ENCODE assay signal across 1 cellular context in the genomic region with DNA sequence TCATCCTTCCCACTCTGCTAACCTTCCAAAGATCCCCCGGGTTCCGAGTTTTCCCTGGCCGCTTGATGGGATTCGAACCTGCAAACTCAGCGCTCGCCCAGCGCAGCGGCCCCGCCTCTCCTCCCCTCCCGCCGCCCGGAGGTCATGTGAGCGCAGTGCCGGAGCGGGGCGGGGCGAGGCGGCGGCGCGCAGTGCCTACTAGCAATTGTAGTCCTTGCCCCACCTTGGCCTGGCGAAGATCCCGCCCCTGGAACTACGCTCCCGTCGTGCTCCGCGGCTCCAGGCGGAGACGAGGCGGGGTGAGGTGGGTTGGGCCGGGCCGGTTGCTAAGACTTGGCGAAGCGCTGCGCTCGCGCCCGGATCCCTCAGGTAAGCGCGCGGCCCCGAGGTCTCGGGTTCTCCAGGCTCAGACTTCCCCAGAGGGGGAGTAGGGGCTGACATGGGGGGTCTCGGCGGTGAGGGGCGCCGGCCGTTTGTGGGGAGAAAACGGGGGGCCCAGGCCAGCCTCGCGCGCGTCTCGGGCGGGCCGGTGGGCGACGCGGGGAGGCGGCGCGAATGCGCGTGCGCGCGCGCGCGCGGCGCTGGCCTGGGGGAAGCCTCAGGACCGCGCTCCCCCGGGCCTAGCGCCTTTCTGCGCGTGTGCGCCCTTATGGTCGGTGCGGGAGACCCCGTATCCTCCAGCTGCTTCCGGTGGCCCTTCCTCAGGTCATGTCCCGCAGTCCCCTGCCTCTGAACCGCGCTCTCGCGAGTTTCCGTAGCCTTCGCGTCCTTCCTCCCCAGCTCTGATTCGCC.
A peak's percentile ranks its signal among the peaks of the same experiment; 100 is the strongest.
TF ChIP-seq lines count a peak whose summit lies in the region.

A gene (plus strand): TSS at position 329 of the 792 bp plus-strand sequence. CDS start 6,649 bp downstream, outside the sequence.
A gene with protein sequence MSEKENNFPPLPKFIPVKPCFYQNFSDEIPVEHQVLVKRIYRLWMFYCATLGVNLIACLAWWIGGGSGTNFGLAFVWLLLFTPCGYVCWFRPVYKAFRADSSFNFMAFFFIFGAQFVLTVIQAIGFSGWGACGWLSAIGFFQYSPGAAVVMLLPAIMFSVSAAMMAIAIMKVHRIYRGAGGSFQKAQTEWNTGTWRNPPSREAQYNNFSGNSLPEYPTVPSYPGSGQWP (plus strand): TSS at position 329 of the 792 bp plus-strand sequence. CDS start 9,621 bp downstream, outside the sequence.

TF ChIP-seq in K562, 482 proteins besides CTCF, POLR2A, EP300 and RAD21 (continued from another document and continues in another):
- TF ChIP-seq, protein P1, sequence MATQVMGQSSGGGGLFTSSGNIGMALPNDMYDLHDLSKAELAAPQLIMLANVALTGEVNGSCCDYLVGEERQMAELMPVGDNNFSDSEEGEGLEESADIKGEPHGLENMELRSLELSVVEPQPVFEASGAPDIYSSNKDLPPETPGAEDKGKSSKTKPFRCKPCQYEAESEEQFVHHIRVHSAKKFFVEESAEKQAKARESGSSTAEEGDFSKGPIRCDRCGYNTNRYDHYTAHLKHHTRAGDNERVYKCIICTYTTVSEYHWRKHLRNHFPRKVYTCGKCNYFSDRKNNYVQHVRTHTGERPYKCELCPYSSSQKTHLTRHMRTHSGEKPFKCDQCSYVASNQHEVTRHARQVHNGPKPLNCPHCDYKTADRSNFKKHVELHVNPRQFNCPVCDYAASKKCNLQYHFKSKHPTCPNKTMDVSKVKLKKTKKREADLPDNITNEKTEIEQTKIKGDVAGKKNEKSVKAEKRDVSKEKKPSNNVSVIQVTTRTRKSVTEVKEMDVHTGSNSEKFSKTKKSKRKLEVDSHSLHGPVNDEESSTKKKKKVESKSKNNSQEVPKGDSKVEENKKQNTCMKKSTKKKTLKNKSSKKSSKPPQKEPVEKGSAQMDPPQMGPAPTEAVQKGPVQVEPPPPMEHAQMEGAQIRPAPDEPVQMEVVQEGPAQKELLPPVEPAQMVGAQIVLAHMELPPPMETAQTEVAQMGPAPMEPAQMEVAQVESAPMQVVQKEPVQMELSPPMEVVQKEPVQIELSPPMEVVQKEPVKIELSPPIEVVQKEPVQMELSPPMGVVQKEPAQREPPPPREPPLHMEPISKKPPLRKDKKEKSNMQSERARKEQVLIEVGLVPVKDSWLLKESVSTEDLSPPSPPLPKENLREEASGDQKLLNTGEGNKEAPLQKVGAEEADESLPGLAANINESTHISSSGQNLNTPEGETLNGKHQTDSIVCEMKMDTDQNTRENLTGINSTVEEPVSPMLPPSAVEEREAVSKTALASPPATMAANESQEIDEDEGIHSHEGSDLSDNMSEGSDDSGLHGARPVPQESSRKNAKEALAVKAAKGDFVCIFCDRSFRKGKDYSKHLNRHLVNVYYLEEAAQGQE (CRISPR knock-in tag; IDR thresholded peaks at IDR 0.05; ENCODE audit: low read depth), result no peak
- no peak for TF ChIP-seq GABPB2 (CRISPR knock-in tag; conservative IDR thresholded peaks at IDR 0.05)
- no peak for TF ChIP-seq ARID2 (IDR thresholded peaks at IDR 0.05)
- TF ChIP-seq NFRKB (IDR thresholded peaks at IDR 0.05; ENCODE audit: low read depth), result no peak
- TF ChIP-seq POLR3G (IDR thresholded peaks at IDR 0.05; ENCODE audit: extremely low read depth, insufficient read length, insufficient replicate concordance), result no peak
- TF ChIP-seq NR4A1 (CRISPR knock-in tag; IDR thresholded peaks at IDR 0.05), result no peak
- peak; percentile 75; the same call in 1 of the 2 replicates for TF ChIP-seq NR4A1 (tag; IDR thresholded peaks at IDR 0.05)
- TF ChIP-seq FOXJ2 (tag; IDR thresholded peaks at IDR 0.05), result no peak
- peak; percentile 73 for TF ChIP-seq SUPT5H (IDR thresholded peaks at IDR 0.05)
- no peak for TF ChIP-seq ZC3H4 (CRISPR knock-in tag; IDR thresholded peaks at IDR 0.05; ENCODE audit: borderline replicate concordance)
- TF ChIP-seq, protein P2, sequence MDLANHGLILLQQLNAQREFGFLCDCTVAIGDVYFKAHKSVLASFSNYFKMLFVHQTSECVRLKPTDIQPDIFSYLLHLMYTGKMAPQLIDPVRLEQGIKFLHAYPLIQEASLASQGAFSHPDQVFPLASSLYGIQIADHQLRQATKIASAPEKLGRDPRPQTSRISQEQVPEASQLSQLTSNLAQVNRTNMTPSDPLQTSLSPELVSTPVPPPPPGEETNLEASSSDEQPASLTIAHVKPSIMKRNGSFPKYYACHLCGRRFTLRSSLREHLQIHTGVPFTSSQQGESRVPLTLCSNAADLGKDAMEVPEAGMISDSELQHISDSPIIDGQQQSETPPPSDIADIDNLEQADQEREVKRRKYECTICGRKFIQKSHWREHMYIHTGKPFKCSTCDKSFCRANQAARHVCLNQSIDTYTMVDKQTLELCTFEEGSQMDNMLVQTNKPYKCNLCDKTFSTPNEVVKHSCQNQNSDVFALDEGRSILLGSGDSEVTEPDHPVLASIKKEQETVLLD (IDR thresholded peaks at IDR 0.05), result no peak; the same call in 1 of the 2 replicates
- peak in 1 of 2 experiments; percentile 59; a peak in 2 of 4 replicates for TF ChIP-seq RCOR1 (IDR thresholded peaks at IDR 0.05; ENCODE audit: borderline replicate concordance in 1 of 2, low read depth in 2 of 2, low read length in 2 of 2)
- no peak for TF ChIP-seq NFATC3 (IDR thresholded peaks at IDR 0.05)
- TF ChIP-seq, protein P3, sequence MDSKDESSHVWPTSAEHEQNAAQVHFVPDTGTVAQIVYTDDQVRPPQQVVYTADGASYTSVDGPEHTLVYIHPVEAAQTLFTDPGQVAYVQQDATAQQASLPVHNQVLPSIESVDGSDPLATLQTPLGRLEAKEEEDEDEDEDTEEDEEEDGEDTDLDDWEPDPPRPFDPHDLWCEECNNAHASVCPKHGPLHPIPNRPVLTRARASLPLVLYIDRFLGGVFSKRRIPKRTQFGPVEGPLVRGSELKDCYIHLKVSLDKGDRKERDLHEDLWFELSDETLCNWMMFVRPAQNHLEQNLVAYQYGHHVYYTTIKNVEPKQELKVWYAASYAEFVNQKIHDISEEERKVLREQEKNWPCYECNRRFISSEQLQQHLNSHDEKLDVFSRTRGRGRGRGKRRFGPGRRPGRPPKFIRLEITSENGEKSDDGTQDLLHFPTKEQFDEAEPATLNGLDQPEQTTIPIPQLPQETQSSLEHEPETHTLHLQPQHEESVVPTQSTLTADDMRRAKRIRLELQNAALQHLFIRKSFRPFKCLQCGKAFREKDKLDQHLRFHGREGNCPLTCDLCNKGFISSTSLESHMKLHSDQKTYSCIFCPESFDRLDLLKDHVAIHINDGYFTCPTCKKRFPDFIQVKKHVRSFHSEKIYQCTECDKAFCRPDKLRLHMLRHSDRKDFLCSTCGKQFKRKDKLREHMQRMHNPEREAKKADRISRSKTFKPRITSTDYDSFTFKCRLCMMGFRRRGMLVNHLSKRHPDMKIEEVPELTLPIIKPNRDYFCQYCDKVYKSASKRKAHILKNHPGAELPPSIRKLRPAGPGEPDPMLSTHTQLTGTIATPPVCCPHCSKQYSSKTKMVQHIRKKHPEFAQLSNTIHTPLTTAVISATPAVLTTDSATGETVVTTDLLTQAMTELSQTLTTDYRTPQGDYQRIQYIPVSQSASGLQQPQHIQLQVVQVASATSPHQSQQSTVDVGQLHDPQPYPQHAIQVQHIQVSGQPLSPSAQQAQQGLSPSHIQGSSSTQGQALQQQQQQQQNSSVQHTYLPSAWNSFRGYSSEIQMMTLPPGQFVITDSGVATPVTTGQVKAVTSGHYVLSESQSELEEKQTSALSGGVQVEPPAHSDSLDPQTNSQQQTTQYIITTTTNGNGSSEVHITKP (IDR thresholded peaks at IDR 0.05; ENCODE audit: partially characterized antibody), result peak; percentile 13
- TF ChIP-seq SRF (CRISPR knock-in tag; IDR thresholded peaks at IDR 0.05), result 0 out of 4 replicates have a peak, but pooled peaks of 1 of the 2 experiments have one; percentile 28
- TF ChIP-seq, protein P4, sequence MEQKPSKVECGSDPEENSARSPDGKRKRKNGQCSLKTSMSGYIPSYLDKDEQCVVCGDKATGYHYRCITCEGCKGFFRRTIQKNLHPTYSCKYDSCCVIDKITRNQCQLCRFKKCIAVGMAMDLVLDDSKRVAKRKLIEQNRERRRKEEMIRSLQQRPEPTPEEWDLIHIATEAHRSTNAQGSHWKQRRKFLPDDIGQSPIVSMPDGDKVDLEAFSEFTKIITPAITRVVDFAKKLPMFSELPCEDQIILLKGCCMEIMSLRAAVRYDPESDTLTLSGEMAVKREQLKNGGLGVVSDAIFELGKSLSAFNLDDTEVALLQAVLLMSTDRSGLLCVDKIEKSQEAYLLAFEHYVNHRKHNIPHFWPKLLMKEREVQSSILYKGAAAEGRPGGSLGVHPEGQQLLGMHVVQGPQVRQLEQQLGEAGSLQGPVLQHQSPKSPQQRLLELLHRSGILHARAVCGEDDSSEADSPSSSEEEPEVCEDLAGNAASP (IDR thresholded peaks at IDR 0.05), result no peak
- TF ChIP-seq, protein P5, sequence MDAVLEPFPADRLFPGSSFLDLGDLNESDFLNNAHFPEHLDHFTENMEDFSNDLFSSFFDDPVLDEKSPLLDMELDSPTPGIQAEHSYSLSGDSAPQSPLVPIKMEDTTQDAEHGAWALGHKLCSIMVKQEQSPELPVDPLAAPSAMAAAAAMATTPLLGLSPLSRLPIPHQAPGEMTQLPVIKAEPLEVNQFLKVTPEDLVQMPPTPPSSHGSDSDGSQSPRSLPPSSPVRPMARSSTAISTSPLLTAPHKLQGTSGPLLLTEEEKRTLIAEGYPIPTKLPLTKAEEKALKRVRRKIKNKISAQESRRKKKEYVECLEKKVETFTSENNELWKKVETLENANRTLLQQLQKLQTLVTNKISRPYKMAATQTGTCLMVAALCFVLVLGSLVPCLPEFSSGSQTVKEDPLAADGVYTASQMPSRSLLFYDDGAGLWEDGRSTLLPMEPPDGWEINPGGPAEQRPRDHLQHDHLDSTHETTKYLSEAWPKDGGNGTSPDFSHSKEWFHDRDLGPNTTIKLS (IDR thresholded peaks at IDR 0.05; ENCODE audit: borderline replicate concordance, low read depth), result peak; percentile 71; the same call in 1 of the 2 replicates
- no peak for TF ChIP-seq TARDBP (IDR thresholded peaks at IDR 0.05)
- TF ChIP-seq ZFX (CRISPR knock-in tag; IDR thresholded peaks at IDR 0.05), result peak; percentile 71
- TF ChIP-seq ZNF699 (CRISPR knock-in tag; IDR thresholded peaks at IDR 0.05; ENCODE audit: insufficient replicate concordance), result no peak
- TF ChIP-seq KAT7 (CRISPR knock-in tag; IDR thresholded peaks at IDR 0.05; ENCODE audit: borderline replicate concordance), result peak; percentile 84; the same call in 1 of the 2 replicates
- TF ChIP-seq, protein P6, sequence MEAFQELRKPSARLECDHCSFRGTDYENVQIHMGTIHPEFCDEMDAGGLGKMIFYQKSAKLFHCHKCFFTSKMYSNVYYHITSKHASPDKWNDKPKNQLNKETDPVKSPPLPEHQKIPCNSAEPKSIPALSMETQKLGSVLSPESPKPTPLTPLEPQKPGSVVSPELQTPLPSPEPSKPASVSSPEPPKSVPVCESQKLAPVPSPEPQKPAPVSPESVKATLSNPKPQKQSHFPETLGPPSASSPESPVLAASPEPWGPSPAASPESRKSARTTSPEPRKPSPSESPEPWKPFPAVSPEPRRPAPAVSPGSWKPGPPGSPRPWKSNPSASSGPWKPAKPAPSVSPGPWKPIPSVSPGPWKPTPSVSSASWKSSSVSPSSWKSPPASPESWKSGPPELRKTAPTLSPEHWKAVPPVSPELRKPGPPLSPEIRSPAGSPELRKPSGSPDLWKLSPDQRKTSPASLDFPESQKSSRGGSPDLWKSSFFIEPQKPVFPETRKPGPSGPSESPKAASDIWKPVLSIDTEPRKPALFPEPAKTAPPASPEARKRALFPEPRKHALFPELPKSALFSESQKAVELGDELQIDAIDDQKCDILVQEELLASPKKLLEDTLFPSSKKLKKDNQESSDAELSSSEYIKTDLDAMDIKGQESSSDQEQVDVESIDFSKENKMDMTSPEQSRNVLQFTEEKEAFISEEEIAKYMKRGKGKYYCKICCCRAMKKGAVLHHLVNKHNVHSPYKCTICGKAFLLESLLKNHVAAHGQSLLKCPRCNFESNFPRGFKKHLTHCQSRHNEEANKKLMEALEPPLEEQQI (IDR thresholded peaks at IDR 0.05), result no peak
- TF ChIP-seq CBX5 (IDR thresholded peaks at IDR 0.05; ENCODE audit: borderline replicate concordance, low read depth), result no peak
- TF ChIP-seq, protein P7, sequence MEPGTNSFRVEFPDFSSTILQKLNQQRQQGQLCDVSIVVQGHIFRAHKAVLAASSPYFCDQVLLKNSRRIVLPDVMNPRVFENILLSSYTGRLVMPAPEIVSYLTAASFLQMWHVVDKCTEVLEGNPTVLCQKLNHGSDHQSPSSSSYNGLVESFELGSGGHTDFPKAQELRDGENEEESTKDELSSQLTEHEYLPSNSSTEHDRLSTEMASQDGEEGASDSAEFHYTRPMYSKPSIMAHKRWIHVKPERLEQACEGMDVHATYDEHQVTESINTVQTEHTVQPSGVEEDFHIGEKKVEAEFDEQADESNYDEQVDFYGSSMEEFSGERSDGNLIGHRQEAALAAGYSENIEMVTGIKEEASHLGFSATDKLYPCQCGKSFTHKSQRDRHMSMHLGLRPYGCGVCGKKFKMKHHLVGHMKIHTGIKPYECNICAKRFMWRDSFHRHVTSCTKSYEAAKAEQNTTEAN (CRISPR knock-in tag; IDR thresholded peaks at IDR 0.05), result no peak
- TF ChIP-seq, protein P8, sequence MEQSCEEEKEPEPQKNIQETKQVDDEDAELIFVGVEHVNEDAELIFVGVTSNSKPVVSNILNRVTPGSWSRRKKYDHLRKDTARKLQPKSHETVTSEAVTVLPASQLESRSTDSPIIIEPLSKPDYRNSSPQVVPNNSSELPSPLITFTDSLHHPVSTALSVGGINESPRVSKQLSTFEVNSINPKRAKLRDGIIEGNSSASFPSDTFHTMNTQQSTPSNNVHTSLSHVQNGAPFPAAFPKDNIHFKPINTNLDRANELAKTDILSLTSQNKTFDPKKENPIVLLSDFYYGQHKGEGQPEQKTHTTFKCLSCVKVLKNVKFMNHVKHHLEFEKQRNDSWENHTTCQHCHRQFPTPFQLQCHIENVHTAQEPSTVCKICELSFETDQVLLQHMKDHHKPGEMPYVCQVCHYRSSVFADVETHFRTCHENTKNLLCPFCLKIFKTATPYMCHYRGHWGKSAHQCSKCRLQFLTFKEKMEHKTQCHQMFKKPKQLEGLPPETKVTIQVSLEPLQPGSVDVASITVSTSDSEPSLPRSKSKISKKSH (CRISPR knock-in tag; IDR thresholded peaks at IDR 0.05), result no peak
- TF ChIP-seq, protein P9, sequence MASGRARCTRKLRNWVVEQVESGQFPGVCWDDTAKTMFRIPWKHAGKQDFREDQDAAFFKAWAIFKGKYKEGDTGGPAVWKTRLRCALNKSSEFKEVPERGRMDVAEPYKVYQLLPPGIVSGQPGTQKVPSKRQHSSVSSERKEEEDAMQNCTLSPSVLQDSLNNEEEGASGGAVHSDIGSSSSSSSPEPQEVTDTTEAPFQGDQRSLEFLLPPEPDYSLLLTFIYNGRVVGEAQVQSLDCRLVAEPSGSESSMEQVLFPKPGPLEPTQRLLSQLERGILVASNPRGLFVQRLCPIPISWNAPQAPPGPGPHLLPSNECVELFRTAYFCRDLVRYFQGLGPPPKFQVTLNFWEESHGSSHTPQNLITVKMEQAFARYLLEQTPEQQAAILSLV (tag; IDR thresholded peaks at IDR 0.05), result 0 out of 2 replicates have a peak, but pooled peaks have one; percentile 40
- TF ChIP-seq HNRNPH1 (optimal IDR thresholded peaks at IDR 0.05; ENCODE audit: low read depth, low read length), result no peak
- no peak for TF ChIP-seq PURB (CRISPR knock-in tag; IDR thresholded peaks at IDR 0.05; ENCODE audit: low read depth)
- TF ChIP-seq, protein P10, sequence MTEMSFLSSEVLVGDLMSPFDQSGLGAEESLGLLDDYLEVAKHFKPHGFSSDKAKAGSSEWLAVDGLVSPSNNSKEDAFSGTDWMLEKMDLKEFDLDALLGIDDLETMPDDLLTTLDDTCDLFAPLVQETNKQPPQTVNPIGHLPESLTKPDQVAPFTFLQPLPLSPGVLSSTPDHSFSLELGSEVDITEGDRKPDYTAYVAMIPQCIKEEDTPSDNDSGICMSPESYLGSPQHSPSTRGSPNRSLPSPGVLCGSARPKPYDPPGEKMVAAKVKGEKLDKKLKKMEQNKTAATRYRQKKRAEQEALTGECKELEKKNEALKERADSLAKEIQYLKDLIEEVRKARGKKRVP (CRISPR knock-in tag; IDR thresholded peaks at IDR 0.05), result no peak
- TF ChIP-seq SMAD3 (CRISPR knock-in tag; conservative IDR thresholded peaks at IDR 0.05), result no peak
- peak; percentile 60; the same call in 1 of the 2 replicates for TF ChIP-seq ZNF311 (CRISPR knock-in tag; IDR thresholded peaks at IDR 0.05)
- TF ChIP-seq ZNF121 (CRISPR knock-in tag; conservative IDR thresholded peaks at IDR 0.05), result no peak
- TF ChIP-seq ZNF239 (CRISPR knock-in tag; IDR thresholded peaks at IDR 0.05), result no peak
